Comparison of ENCODE assay signal across 2 cellular contexts in the genomic region with DNA sequence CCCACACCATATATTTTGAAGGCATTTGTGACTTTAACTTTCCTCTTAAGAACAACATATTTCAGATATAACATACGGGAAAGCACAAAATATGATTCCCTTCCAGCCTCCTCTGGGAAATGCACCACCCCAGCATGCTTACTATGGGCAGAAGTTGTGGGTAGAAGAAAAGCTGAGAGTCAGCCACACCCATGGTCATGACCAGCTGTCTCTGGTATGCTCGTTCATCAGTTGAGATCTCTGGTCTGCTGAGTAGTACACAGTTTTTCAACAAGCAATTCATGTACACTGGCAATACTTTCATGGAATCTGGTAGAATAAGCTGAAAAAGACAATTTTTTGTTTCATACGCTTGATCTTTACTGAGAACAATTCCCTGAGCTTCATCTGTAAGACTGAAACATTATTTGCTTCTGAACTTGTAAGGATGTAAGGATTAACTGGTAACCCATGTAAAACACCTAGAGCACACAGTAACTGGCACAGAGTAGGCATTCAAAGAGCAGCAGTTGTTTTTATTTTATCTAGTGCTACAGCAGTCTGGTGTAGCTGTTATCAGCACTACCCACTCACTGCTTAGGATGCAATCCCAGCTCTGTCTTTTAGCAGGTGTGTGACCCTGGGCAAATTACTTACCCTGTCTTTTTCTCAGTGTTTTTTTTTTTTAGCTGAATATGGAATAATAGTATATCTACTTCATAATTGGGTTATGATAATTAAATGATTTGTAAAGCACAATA.
TF ChIP-seq lines count a peak whose summit lies in the region.

No MANE protein-coding gene starts in this region.

TF ChIP-seq in GM23338, 12 proteins besides CTCF, POLR2A, EP300 and RAD21 (continues in another document):
- TF ChIP-seq STAT1 (IDR thresholded peaks at IDR 0.05; ENCODE audit: unreplicated experiment) (no peak), ZNF331 (CRISPR knock-in tag; IDR thresholded peaks at IDR 0.05; ENCODE audit: low read depth) (no peak), JUNB (IDR thresholded peaks at IDR 0.05; ENCODE audit: unreplicated experiment) (no peak), POLR2AphosphoS5 (IDR thresholded peaks at IDR 0.05; ENCODE audit: low read depth) (no peak), EZH2phosphoT487 (IDR thresholded peaks at IDR 0.05; ENCODE audit: unreplicated experiment) (no peak), ETS1 (IDR thresholded peaks at IDR 0.05) (no peak), CREB1 (CRISPR knock-in tag; IDR thresholded peaks at IDR 0.05; ENCODE audit: low read depth) (no peak), EZH2 (IDR thresholded peaks at IDR 0.05; ENCODE audit: low read depth, unreplicated experiment) (no peak), NANOG (IDR thresholded peaks at IDR 0.05; ENCODE audit: borderline replicate concordance) (no peak), ZNF114 (CRISPR knock-in tag; IDR thresholded peaks at IDR 0.05) (no peak)
- TF ChIP-seq, protein P1, sequence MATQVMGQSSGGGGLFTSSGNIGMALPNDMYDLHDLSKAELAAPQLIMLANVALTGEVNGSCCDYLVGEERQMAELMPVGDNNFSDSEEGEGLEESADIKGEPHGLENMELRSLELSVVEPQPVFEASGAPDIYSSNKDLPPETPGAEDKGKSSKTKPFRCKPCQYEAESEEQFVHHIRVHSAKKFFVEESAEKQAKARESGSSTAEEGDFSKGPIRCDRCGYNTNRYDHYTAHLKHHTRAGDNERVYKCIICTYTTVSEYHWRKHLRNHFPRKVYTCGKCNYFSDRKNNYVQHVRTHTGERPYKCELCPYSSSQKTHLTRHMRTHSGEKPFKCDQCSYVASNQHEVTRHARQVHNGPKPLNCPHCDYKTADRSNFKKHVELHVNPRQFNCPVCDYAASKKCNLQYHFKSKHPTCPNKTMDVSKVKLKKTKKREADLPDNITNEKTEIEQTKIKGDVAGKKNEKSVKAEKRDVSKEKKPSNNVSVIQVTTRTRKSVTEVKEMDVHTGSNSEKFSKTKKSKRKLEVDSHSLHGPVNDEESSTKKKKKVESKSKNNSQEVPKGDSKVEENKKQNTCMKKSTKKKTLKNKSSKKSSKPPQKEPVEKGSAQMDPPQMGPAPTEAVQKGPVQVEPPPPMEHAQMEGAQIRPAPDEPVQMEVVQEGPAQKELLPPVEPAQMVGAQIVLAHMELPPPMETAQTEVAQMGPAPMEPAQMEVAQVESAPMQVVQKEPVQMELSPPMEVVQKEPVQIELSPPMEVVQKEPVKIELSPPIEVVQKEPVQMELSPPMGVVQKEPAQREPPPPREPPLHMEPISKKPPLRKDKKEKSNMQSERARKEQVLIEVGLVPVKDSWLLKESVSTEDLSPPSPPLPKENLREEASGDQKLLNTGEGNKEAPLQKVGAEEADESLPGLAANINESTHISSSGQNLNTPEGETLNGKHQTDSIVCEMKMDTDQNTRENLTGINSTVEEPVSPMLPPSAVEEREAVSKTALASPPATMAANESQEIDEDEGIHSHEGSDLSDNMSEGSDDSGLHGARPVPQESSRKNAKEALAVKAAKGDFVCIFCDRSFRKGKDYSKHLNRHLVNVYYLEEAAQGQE (IDR thresholded peaks at IDR 0.05; ENCODE audit: unreplicated experiment), result no peak

TF ChIP-seq in K562, 482 proteins besides CTCF, POLR2A, EP300 and RAD21:
- TF ChIP-seq TCFL5 (CRISPR knock-in tag; conservative IDR thresholded peaks at IDR 0.05), result no peak
- TF ChIP-seq ZKSCAN1 (IDR thresholded peaks at IDR 0.05; ENCODE audit: low read depth, low read length), result 0 out of 2 replicates have a peak, but pooled peaks have one; percentile 10
- TF ChIP-seq CBFA2T3 (IDR thresholded peaks at IDR 0.05), result peak; percentile 81
- peak; percentile 66 for TF ChIP-seq CBFA2T2 (conservative IDR thresholded peaks at IDR 0.05)
- peak; percentile 41; the same call in 1 of the 2 replicates for TF ChIP-seq TCF3 (CRISPR knock-in tag; IDR thresholded peaks at IDR 0.05)
- TF ChIP-seq ZBTB17 (CRISPR knock-in tag; IDR thresholded peaks at IDR 0.05), result no peak
- no peak for TF ChIP-seq ZNF584 (CRISPR knock-in tag; IDR thresholded peaks at IDR 0.05; ENCODE audit: low read depth)
- peak; percentile 67 for TF ChIP-seq TEAD4 (IDR thresholded peaks at IDR 0.05; ENCODE audit: low read length)
- TF ChIP-seq TEAD4 (CRISPR knock-in tag; IDR thresholded peaks at IDR 0.05; ENCODE audit: borderline replicate concordance), result no peak
- no peak for TF ChIP-seq RFX5 (IDR thresholded peaks at IDR 0.05; ENCODE audit: low read depth, low read length)
- peak; percentile 56 for TF ChIP-seq TAL1 (IDR thresholded peaks at IDR 0.05)
